Comparison of ENCODE assay signal across 18 cellular contexts in the genomic region with DNA sequence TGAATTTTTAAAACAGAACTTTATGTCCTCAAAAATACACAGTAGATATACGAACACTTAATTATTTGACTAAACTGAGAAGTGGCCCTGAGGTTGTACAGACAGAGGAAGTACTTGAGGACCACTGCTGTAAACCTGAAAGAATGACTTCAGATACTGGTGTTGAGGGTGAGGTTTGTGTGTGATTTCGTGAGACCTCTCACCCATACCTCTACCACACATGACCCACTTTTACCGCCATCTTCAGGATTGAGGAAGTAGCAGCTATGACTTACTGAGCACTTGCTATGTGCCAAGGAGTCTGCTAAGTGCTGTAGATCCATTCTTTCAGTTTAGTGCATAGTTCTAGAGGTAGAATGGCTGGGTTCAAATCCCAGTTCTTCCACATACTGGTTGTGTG. TPM values are rescaled to one million over a fixed set of nuclear protein-coding genes. Genes with fewer than 3 reads are reported as not detected.
A peak's percentile ranks its signal among the peaks of the same experiment; 100 is the strongest.
DNase-seq lines count a peak whose midpoint lies in the region; ATAC-seq, FAIRE-seq and TF ChIP-seq lines count a peak whose summit lies in the region.
"Had no signal": no experiment of that assay in that cellular context is flagged by ENCODE, and none has a peak within 500 bp of the region (broad histone marks: within the 10 kb centered on the region; RNA-seq: fewer than 3 reads in every experiment).

No MANE protein-coding gene starts in this region.

- H3K4me1 ChIP-seq in GM23338 (ENCODE audit: insufficient read depth) = no peaks in the 10 kb centered on the region
- H3K4me1 ChIP-seq: prostate gland had no signal

- no peaks in the 10 kb centered on the region for H3K36me3 ChIP-seq in GM23338 (ENCODE audit: insufficient read depth)
- H3K36me3 ChIP-seq: prostate gland had no signal

- H3K27ac ChIP-seq in GM23338 (ENCODE audit: low read depth) = no peak overlapping the region
- H3K27ac ChIP-seq: coronary artery, prostate gland, VCaP had no signal

- H2AFZ ChIP-seq in GM23338 = no peak overlapping the region

- no peaks in the 10 kb centered on the region for H3K36me3 Mint-ChIP-seq in GM23338 (ENCODE audit: low read depth)
- no peaks in the 10 kb centered on the region for H3K36me3 Mint-ChIP-seq in activated CD4-positive, alpha-beta memory T cell treated with anti-CD3 and anti-CD28 coated beads, Interleukin-2, amount 10 ng/mL, durations not matched to agents 7 days and 5 days (ENCODE audit: low read depth)

- peak in 1 of 2 experiments; percentile 41; a peak in 2 of 4 replicates for TF ChIP-seq CTCF in GM23338 (conservative IDR thresholded peaks at IDR 0.05; ENCODE audit: low read depth in 2 of 2)

- no peak overlapping the region for H3K4me3 ChIP-seq in GM23338
- H3K4me3 ChIP-seq: coronary artery, prostate gland had no signal

- H3K79me2 ChIP-seq in GM23338 (replicated peaks; ENCODE audit: insufficient read depth) = no peaks in the 10 kb centered on the region

- CTCF ChIA-PET in activated CD4-positive, alpha-beta memory T cell treated with anti-CD3 and anti-CD28 coated beads, Interleukin-2, amount 10 ng/mL, durations not matched to agents 7 days and 5 days (lab: Charles Lee) = no interaction called here

- peaks cover under 1% of the 10 kb centered on the region; the same call in 2 of the 3 replicates for H3K4me1 Mint-ChIP-seq in GM23338
- no peaks in the 10 kb centered on the region for H3K4me1 Mint-ChIP-seq in activated CD4-positive, alpha-beta memory T cell treated with anti-CD3 and anti-CD28 coated beads, Interleukin-2, amount 10 ng/mL, durations not matched to agents 7 days and 5 days

- no peak for DNase-seq in GM12892 (ENCODE audit: insufficient read length)
- DNase-seq in NOMO-1 treated with DMSO at 0.1 percent for 48 hours (lab: John Stamatoyannopoulos, UW; ENCODE audit: unreplicated experiment) = peak; percentile 48
- DNase-seq in NCI-H748 (lab: John Stamatoyannopoulos, UW; ENCODE audit: unreplicated experiment) = no peak
- DNase-seq in GM23338 (ENCODE audit: low spot score) = no peak
- DNase-seq in activated CD4-positive, alpha-beta memory T cell treated with anti-CD3 and anti-CD28 coated beads, Interleukin-2, amount 10 ng/mL, durations not matched to agents 7 days and 5 days = no peak
- DNase-seq: amygdala; DMS53; NCI-H1105; NCI-H446 treated with DMSO at 0.1 percent for 48 hours; SIG-M5; stimulated activated naive CD4-positive, alpha-beta T cell had no signal

- POLR2A ChIA-PET in activated CD4-positive, alpha-beta memory T cell treated with anti-CD3 and anti-CD28 coated beads, Interleukin-2, amount 10 ng/mL, durations not matched to agents 7 days and 5 days (lab: Charles Lee) = no interaction called here

- no peak overlapping the region for H3K27ac Mint-ChIP-seq in GM23338
- no peak overlapping the region for H3K27ac Mint-ChIP-seq in activated CD4-positive, alpha-beta memory T cell treated with anti-CD3 and anti-CD28 coated beads, Interleukin-2, amount 10 ng/mL, durations not matched to agents 7 days and 5 days

- H3K9me3 Mint-ChIP-seq in GM23338 = no peaks in the 10 kb centered on the region
- no peaks in the 10 kb centered on the region for H3K9me3 Mint-ChIP-seq in activated CD4-positive, alpha-beta memory T cell treated with anti-CD3 and anti-CD28 coated beads, Interleukin-2, amount 10 ng/mL, durations not matched to agents 7 days and 5 days

- TF ChIP-seq POLR2A in GM12892 (IDR thresholded peaks at IDR 0.05; ENCODE audit: low read depth, low read length) = no peak

- no peak overlapping the region for H3K4me2 ChIP-seq in GM23338

- H4K20me1 ChIP-seq in GM23338 (replicated peaks; ENCODE audit: insufficient read depth) = no peaks in the 10 kb centered on the region

- H3K9me2 ChIP-seq in GM23338 (ENCODE audit: insufficient read depth) = no peaks in the 10 kb centered on the region; the same call in 1 of the 2 replicates

- peak; percentile 70 for FAIRE-seq in GM12892 (lab: Jason Lieb, UNC)

- H3K27me3 ChIP-seq in GM23338 (ENCODE audit: insufficient read depth) = no peaks in the 10 kb centered on the region

- no peak overlapping the region for H3K4me3 Mint-ChIP-seq in GM23338
- H3K4me3 Mint-ChIP-seq in activated CD4-positive, alpha-beta memory T cell treated with anti-CD3 and anti-CD28 coated beads, Interleukin-2, amount 10 ng/mL, durations not matched to agents 7 days and 5 days = no peak overlapping the region

- no peaks in the 10 kb centered on the region for H3K27me3 Mint-ChIP-seq in GM23338 (ENCODE audit: insufficient read depth, low read depth, poor library complexity)
- H3K27me3 Mint-ChIP-seq in activated CD4-positive, alpha-beta memory T cell treated with anti-CD3 and anti-CD28 coated beads, Interleukin-2, amount 10 ng/mL, durations not matched to agents 7 days and 5 days = peaks cover 7% of the 10 kb centered on the region

- ATAC-seq in GM19372 (IDR thresholded peaks at IDR 0.05; ENCODE audit: low read depth, unreplicated experiment) (peak; percentile 55), HG03060 (IDR thresholded peaks at IDR 0.05; ENCODE audit: low read depth, unreplicated experiment) (peak; percentile 34), HG03097 (IDR thresholded peaks at IDR 0.05; ENCODE audit: low FRiP score, unreplicated experiment) (no peak), GM23338 (no peak)

- H3F3A ChIP-seq in GM23338 (replicated peaks; ENCODE audit: low read depth) = no peaks in the 10 kb centered on the region

TF ChIP-seq in GM23338, 12 proteins besides CTCF, POLR2A, EP300 and RAD21:
- TF ChIP-seq EZH2phosphoT487 (IDR thresholded peaks at IDR 0.05; ENCODE audit: unreplicated experiment) = no peak
- no peak for TF ChIP-seq ZNF331 (CRISPR knock-in tag; IDR thresholded peaks at IDR 0.05; ENCODE audit: low read depth)
- no peak for TF ChIP-seq ZNF114 (CRISPR knock-in tag; IDR thresholded peaks at IDR 0.05)
- TF ChIP-seq, protein P1, sequence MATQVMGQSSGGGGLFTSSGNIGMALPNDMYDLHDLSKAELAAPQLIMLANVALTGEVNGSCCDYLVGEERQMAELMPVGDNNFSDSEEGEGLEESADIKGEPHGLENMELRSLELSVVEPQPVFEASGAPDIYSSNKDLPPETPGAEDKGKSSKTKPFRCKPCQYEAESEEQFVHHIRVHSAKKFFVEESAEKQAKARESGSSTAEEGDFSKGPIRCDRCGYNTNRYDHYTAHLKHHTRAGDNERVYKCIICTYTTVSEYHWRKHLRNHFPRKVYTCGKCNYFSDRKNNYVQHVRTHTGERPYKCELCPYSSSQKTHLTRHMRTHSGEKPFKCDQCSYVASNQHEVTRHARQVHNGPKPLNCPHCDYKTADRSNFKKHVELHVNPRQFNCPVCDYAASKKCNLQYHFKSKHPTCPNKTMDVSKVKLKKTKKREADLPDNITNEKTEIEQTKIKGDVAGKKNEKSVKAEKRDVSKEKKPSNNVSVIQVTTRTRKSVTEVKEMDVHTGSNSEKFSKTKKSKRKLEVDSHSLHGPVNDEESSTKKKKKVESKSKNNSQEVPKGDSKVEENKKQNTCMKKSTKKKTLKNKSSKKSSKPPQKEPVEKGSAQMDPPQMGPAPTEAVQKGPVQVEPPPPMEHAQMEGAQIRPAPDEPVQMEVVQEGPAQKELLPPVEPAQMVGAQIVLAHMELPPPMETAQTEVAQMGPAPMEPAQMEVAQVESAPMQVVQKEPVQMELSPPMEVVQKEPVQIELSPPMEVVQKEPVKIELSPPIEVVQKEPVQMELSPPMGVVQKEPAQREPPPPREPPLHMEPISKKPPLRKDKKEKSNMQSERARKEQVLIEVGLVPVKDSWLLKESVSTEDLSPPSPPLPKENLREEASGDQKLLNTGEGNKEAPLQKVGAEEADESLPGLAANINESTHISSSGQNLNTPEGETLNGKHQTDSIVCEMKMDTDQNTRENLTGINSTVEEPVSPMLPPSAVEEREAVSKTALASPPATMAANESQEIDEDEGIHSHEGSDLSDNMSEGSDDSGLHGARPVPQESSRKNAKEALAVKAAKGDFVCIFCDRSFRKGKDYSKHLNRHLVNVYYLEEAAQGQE (IDR thresholded peaks at IDR 0.05; ENCODE audit: unreplicated experiment) = no peak
- TF ChIP-seq, protein P2, sequence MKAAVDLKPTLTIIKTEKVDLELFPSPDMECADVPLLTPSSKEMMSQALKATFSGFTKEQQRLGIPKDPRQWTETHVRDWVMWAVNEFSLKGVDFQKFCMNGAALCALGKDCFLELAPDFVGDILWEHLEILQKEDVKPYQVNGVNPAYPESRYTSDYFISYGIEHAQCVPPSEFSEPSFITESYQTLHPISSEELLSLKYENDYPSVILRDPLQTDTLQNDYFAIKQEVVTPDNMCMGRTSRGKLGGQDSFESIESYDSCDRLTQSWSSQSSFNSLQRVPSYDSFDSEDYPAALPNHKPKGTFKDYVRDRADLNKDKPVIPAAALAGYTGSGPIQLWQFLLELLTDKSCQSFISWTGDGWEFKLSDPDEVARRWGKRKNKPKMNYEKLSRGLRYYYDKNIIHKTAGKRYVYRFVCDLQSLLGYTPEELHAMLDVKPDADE (IDR thresholded peaks at IDR 0.05) = no peak
- no peak for TF ChIP-seq POLR2AphosphoS5 (IDR thresholded peaks at IDR 0.05; ENCODE audit: low read depth)
- TF ChIP-seq JUNB (IDR thresholded peaks at IDR 0.05; ENCODE audit: unreplicated experiment) = no peak

RNA-seq across cellular contexts. Expression of a gene that starts 21.9 kb away (rescaled TPM):
- polyA plus RNA-seq in GM12892 (2012; ENCODE audit: missing spikeins) = not detected
- not detected in 2 replicates for total RNA-seq in GM23338 (2014; rRNA removed; shearing (Covaris generic))
- not detected in 2 replicates for polyA plus RNA-seq in GM23338 (2016; fragmentation: Nextera tagmentation; extraction: Ambion mirVana)
- total RNA-seq in activated CD4-positive, alpha-beta memory T cell treated with anti-CD3 and anti-CD28 coated beads, Interleukin-2, amount 10 ng/mL, durations not matched to agents 7 days and 5 days = not detected
- total RNA-seq: mucosa of gallbladder had no signal

RNA-seq across cellular contexts. Expression of a gene that starts 58.8 kb away (rescaled TPM):
- polyA plus RNA-seq in GM12892 (2012; ENCODE audit: missing spikeins) = not detected
- not detected in 2 replicates for total RNA-seq in GM23338 (2014; rRNA removed; shearing (Covaris generic))
- polyA plus RNA-seq in GM23338 (2016; fragmentation: Nextera tagmentation; extraction: Ambion mirVana) = not detected in 2 replicates
- not detected for total RNA-seq in activated CD4-positive, alpha-beta memory T cell treated with anti-CD3 and anti-CD28 coated beads, Interleukin-2, amount 10 ng/mL, durations not matched to agents 7 days and 5 days
- total RNA-seq: prostate gland had no signal

Comparison
In these comparisons a context has a peak if more than half of its experiments do, and no peak if none do; other contexts are left out.
1. ATAC-seq: peak in GM19372 (single experiment) and HG03060 (single experiment); none in HG03097 (single experiment) and GM23338 (single experiment).